ENCODE assay signal across 13 cellular contexts in genomic region chr1:11792106-11792505, GRCh38. TPM values are rescaled to one million over a fixed set of nuclear protein-coding genes. Genes with fewer than 3 reads are reported as not detected.
DNase-seq lines count a peak whose midpoint lies in the region; ATAC-seq and TF ChIP-seq lines count a peak whose summit lies in the region.
"Had no signal": no experiment of that assay in that cellular context is flagged by ENCODE, and none has a peak within 500 bp of the region (broad histone marks: within the 10 kb centered on the region; RNA-seq: fewer than 3 reads in every experiment).

No MANE protein-coding gene starts in this region.

- H3K4me1 Mint-ChIP-seq in CD14-positive monocyte = peaks cover 40% of the 10 kb centered on the region
- H3K4me1 Mint-ChIP-seq: activated CD4-positive, alpha-beta T cell treated with anti-CD3 and anti-CD28 coated beads, Interleukin-2, amount 10 ng/mL, durations not matched to agents 7 days and 5 days had no signal

- H3K27me3 Mint-ChIP-seq in CD14-positive monocyte (ENCODE audit: low read depth in 3 of 3) = peaks cover 0 to 2% (median 2%) of the 10 kb centered on the region in 3 donors
- H3K27me3 Mint-ChIP-seq: activated CD4-positive, alpha-beta T cell treated with anti-CD3 and anti-CD28 coated beads, Interleukin-2, amount 10 ng/mL, durations not matched to agents 7 days and 5 days had no signal

- H3K36me3 Mint-ChIP-seq in CD14-positive monocyte = peaks cover 66 to 84% of the 10 kb centered on the region in 2 donors

- no peaks in the 10 kb centered on the region for H3K27me3 ChIP-seq in adrenal gland
- H3K27me3 ChIP-seq in left ventricle myocardium inferior (ENCODE audit: low read depth) = no peaks in the 10 kb centered on the region
- no peaks in the 10 kb centered on the region for H3K27me3 ChIP-seq in sigmoid colon

- H3K9me3 ChIP-seq in adrenal gland (replicated peaks in 1 of 3) (no peaks in the 10 kb centered on the region), left ventricle myocardium inferior (replicated peaks) (no peaks in the 10 kb centered on the region), sigmoid colon (no peaks in the 10 kb centered on the region)

- H3K4me3 ChIP-seq in adrenal gland (no peak overlapping the region), left ventricle myocardium inferior (peak overlapping the region; percentile 37), sigmoid colon (no peak overlapping the region)

- TF ChIP-seq POLR2A in adrenal gland (IDR thresholded peaks at IDR 0.05) (no peak), sigmoid colon (IDR thresholded peaks at IDR 0.05) (no peak)

- H3K36me3 ChIP-seq in adrenal gland (replicated peaks in 1 of 2) (peaks cover 0 to 63% of the 10 kb centered on the region in 2 donors), left ventricle myocardium inferior (peaks cover 43% of the 10 kb centered on the region), sigmoid colon (peaks cover 25 to 71% (median 31%) of the 10 kb centered on the region in 4 donors)

- no peak for TF ChIP-seq CTCF in CD14-positive monocyte (IDR thresholded peaks at IDR 0.05)
- TF ChIP-seq CTCF in adrenal gland (IDR thresholded peaks at IDR 0.05) = no peak
- no peak for TF ChIP-seq CTCF in left ventricle myocardium inferior (IDR thresholded peaks at IDR 0.05; ENCODE audit: borderline replicate concordance)
- no peak for TF ChIP-seq CTCF in sigmoid colon (IDR thresholded peaks at IDR 0.05)

- H3K27ac Mint-ChIP-seq in CD14-positive monocyte = peak overlapping the region; percentile 95 to 100 (median 99)
- H3K27ac Mint-ChIP-seq: activated CD4-positive, alpha-beta T cell treated with anti-CD3 and anti-CD28 coated beads, Interleukin-2, amount 10 ng/mL, durations not matched to agents 7 days and 5 days had no signal

- no peaks in the 10 kb centered on the region for H3K9me3 Mint-ChIP-seq in CD14-positive monocyte
- H3K9me3 Mint-ChIP-seq: activated CD4-positive, alpha-beta T cell treated with anti-CD3 and anti-CD28 coated beads, Interleukin-2, amount 10 ng/mL, durations not matched to agents 7 days and 5 days had no signal

- DNase-seq in CD14-positive monocyte (ENCODE audit: low spot score) (no peak), adrenal gland (peak in 1 of 7 donors; percentile 16), left ventricle myocardium inferior (peak; percentile 69), sigmoid colon (no peak), pons (ENCODE audit: low spot score) (no peak)
- DNase-seq: activated CD4-positive, alpha-beta T cell treated with anti-CD3 and anti-CD28 coated beads, Interleukin-2, amount 10 ng/mL, durations not matched to agents 7 days and 5 days; GDM1; stimulated activated naive CD4-positive, alpha-beta T cell had no signal

- ATAC-seq in GM19324 (IDR thresholded peaks at IDR 0.05; ENCODE audit: low FRiP score, unreplicated experiment) (no peak), HG03025 (IDR thresholded peaks at IDR 0.05; ENCODE audit: low FRiP score, unreplicated experiment) (no peak), GM19463 (IDR thresholded peaks at IDR 0.05; ENCODE audit: unreplicated experiment) (no peak)

- WGBS in adrenal gland, 4 donors = 86 to 91% (median 89%) methylated on average over 7 to 11 of the region's 11 CpGs
- 91% methylated on average over 11 of the region's 11 CpGs for WGBS in sigmoid colon, 2 donors

- H3K27ac ChIP-seq in adrenal gland (peak overlapping the region; percentile 63 to 96 (median 86)), left ventricle myocardium inferior (replicated peaks) (peak overlapping the region; percentile 98), sigmoid colon (peak overlapping the region; percentile 86 to 93 (median 88))
- H3K27ac ChIP-seq: KMS-11 had no signal

- intact Hi-C loops in CD14-positive monocyte (cut with micrococcal nuclease) = loop anchor here in 1 of 2 donors (10.0 kb wide), 1 partner anchor 57 kb away; the partner anchor contains the start of gene AGTRAP
- intact Hi-C loops in adrenal gland (cut with DNase I) = no loop called here
- intact Hi-C loops in left ventricle myocardium inferior (cut with micrococcal nuclease) = no loop called here
- intact Hi-C loops in sigmoid colon (cut with DNase I) = no loop called here

- no peak for TF ChIP-seq EP300 in sigmoid colon (IDR thresholded peaks at IDR 0.05)

- H3K4me3 Mint-ChIP-seq in CD14-positive monocyte = peak overlapping the region in 1 of 2 donors; percentile 40
- H3K4me3 Mint-ChIP-seq: activated CD4-positive, alpha-beta T cell treated with anti-CD3 and anti-CD28 coated beads, Interleukin-2, amount 10 ng/mL, durations not matched to agents 7 days and 5 days had no signal

- H3K4me1 ChIP-seq in adrenal gland (replicated peaks in 1 of 2) (peaks cover 41 to 65% of the 10 kb centered on the region in 2 donors), left ventricle myocardium inferior (peaks cover 98% of the 10 kb centered on the region), sigmoid colon (peaks cover 0 to 50% (median 49%) of the 10 kb centered on the region in 4 donors)

RNA-seq across cellular contexts. Expression of gene MTHFR, which starts 13.7 kb away (rescaled TPM):
- polyA plus RNA-seq in CD14-positive monocyte (1 to 10 TPM; 4.5 to 8.5 TPM), adrenal gland (10 to 100 TPM in 2 of 3 donors, 1 to 10 TPM in 1; 8.1 to 26.4 (median 15.6) TPM), sigmoid colon (10 to 100 TPM in 2 of 3 donors, 1 to 10 TPM in 1; 6.6 to 34.6 (median 13.6) TPM)
- total RNA-seq in adrenal gland (10 to 100 TPM; 20.0 to 82.4 (median 33.7) TPM), left ventricle myocardium inferior (40.1 TPM), sigmoid colon (10 to 100 TPM; 16.8 to 38.3 (median 27.9) TPM)

RNA-seq across cellular contexts. Expression of gene CLCN6, which starts 13.9 kb away (rescaled TPM):
- polyA plus RNA-seq in CD14-positive monocyte (1 to 10 TPM; 3.8 to 4.2 TPM), adrenal gland (10 to 100 TPM; 17.8 to 28.2 (median 22.8) TPM), sigmoid colon (10 to 100 TPM in 1 of 3 donors, 1 to 10 TPM in 2; 3.0 to 17.6 (median 3.7) TPM)
- total RNA-seq in adrenal gland (10 to 100 TPM; 12.0 to 29.2 (median 24.7) TPM), left ventricle myocardium inferior (16.1 TPM), sigmoid colon (10 to 100 TPM; 12.1 to 19.7 (median 16.1) TPM)

RNA-seq across cellular contexts. Expression of gene C1orf167, which starts 30.1 kb away (rescaled TPM):
- polyA plus RNA-seq in CD14-positive monocyte (not detected), adrenal gland (10 to 100 TPM in 1 of 3 donors, 1 to 10 TPM in 1, not detected in 1; 8.8 to 13.2 TPM), sigmoid colon (1 to 10 TPM; 1.6 to 2.4 (median 2.2) TPM)
- total RNA-seq in adrenal gland (1 to 10 TPM in 5 of 8 donors, under 1 TPM in 2, not detected in 1; 0.32 to 4.7 (median 3.2) TPM), left ventricle myocardium inferior (2.5 TPM), sigmoid colon (1 to 10 TPM in 2 of 4 donors, under 1 TPM in 1, not detected in 1; 0.66 to 1.8 (median 1.1) TPM)
- total RNA-seq: activated CD4-positive, alpha-beta T cell treated with anti-CD3 and anti-CD28 coated beads, Interleukin-2, amount 10 ng/mL, durations not matched to agents 7 days and 5 days; SK-MEL-5 had no signal

RNA-seq across cellular contexts. Expression of gene NPPA, which starts 55.5 kb away (rescaled TPM):
- polyA plus RNA-seq in CD14-positive monocyte (not detected), adrenal gland (1 to 10 TPM in 1 of 3 donors, under 1 TPM in 1, not detected in 1; 0.17 to 2.7 TPM), sigmoid colon (1 to 10 TPM in 1 of 3 donors, under 1 TPM in 1, not detected in 1; 0.92 to 8.6 TPM)
- total RNA-seq in adrenal gland (not detected), left ventricle myocardium inferior (1,100 TPM), sigmoid colon (not detected)
- total RNA-seq: activated CD4-positive, alpha-beta T cell treated with anti-CD3 and anti-CD28 coated beads, Interleukin-2, amount 10 ng/mL, durations not matched to agents 7 days and 5 days; SK-MEL-5 had no signal

RNA-seq across cellular contexts. Expression of gene AGTRAP, which starts 56.2 kb away (rescaled TPM):
- polyA plus RNA-seq in CD14-positive monocyte = 100 to 1,000 TPM; 842 to 938 TPM
- 100 to 1,000 TPM in 1 of 8 donors, 10 to 100 TPM in 7; 33.7 to 104 (median 46.6) TPM for total RNA-seq in adrenal gland
- 10 to 100 TPM; 23.4 to 57.0 (median 31.3) TPM for polyA plus RNA-seq in adrenal gland
- 16.6 TPM for total RNA-seq in left ventricle myocardium inferior
- total RNA-seq in sigmoid colon = 10 to 100 TPM; 22.8 to 58.3 (median 33.6) TPM
- polyA plus RNA-seq in sigmoid colon = 10 to 100 TPM in 2 of 3 donors, 1 to 10 TPM in 1; 6.7 to 57.3 (median 12.0) TPM
